Comparison of ENCODE assay signal across 7 cellular contexts in genomic region chr22:23787910-23788309, GRCh38. TPM values are rescaled to one million over a fixed set of nuclear protein-coding genes. Genes with fewer than 3 reads are reported as not detected.
DNase-seq lines count a peak whose midpoint lies in the region; TF ChIP-seq lines count a peak whose summit lies in the region.

No MANE protein-coding gene starts in this region.

- no peaks in the 10 kb centered on the region for H3K9me3 ChIP-seq in HUES48 (ENCODE audit: control insufficient read depth, insufficient read depth, low read length)
- no peaks in the 10 kb centered on the region for H3K9me3 ChIP-seq in stomach

- no peak for TF ChIP-seq EP300 in stomach (IDR thresholded peaks at IDR 0.05)

- H3K27me3 ChIP-seq in HUES48 (ENCODE audit: control insufficient read depth, insufficient read depth, low read length) (no peaks in the 10 kb centered on the region), stomach (no peaks in the 10 kb centered on the region)

- peak overlapping the region; percentile 89 for H3K4me3 Mint-ChIP-seq in activated T-helper 2 cell treated with anti-CD3 and anti-CD28 coated beads, Interferon-gamma antibody, Interleukin-2, Interleukin-4, amounts not matched to agents 10 μg/mL and 5 μg/mL and 100 μg/mL, durations not matched to agents 14 hours and 24 hours and 36 hours (ENCODE audit: low read depth)
- peak overlapping the region; percentile 86 to 95 (median 92) for H3K4me3 Mint-ChIP-seq in immature natural killer cell

- peaks cover 19% of the 10 kb centered on the region for H3K36me3 Mint-ChIP-seq in activated T-helper 2 cell treated with anti-CD3 and anti-CD28 coated beads, Interferon-gamma antibody, Interleukin-2, Interleukin-4, amounts not matched to agents 10 μg/mL and 5 μg/mL and 100 μg/mL, durations not matched to agents 14 hours and 24 hours and 36 hours (ENCODE audit: low read depth)
- H3K36me3 Mint-ChIP-seq in immature natural killer cell: peaks cover 0 to 3% (median 0%) of the 10 kb centered on the region in 3 donors

- H3K9me3 Mint-ChIP-seq in activated T-helper 2 cell treated with anti-CD3 and anti-CD28 coated beads, Interferon-gamma antibody, Interleukin-2, Interleukin-4, amounts not matched to agents 10 μg/mL and 5 μg/mL and 100 μg/mL, durations not matched to agents 14 hours and 24 hours and 36 hours: no peaks in the 10 kb centered on the region
- no peaks in the 10 kb centered on the region for H3K9me3 Mint-ChIP-seq in immature natural killer cell

- no peak for TF ChIP-seq CTCF in stomach (IDR thresholded peaks at IDR 0.05)

- H3K27me3 Mint-ChIP-seq in activated T-helper 2 cell treated with anti-CD3 and anti-CD28 coated beads, Interferon-gamma antibody, Interleukin-2, Interleukin-4, amounts not matched to agents 10 μg/mL and 5 μg/mL and 100 μg/mL, durations not matched to agents 14 hours and 24 hours and 36 hours (ENCODE audit: low read depth): no peaks in the 10 kb centered on the region
- no peaks in the 10 kb centered on the region for H3K27me3 Mint-ChIP-seq in immature natural killer cell (ENCODE audit: low read depth in 3 of 3)

- H3K4me3 ChIP-seq in HUES48 (ENCODE audit: low read depth, low read length): peak overlapping the region; percentile 88
- peak overlapping the region; percentile 61 to 96 (median 86) for H3K4me3 ChIP-seq in stomach

- peak overlapping the region; percentile 70; the same call in 1 of the 2 replicates for H3K9ac ChIP-seq in HUES48 (ENCODE audit: low read depth, low read length)

- 39 to 57% (median 44%) methylated on average over 3 of the region's 3 CpGs for WGBS in stomach, 5 donors

- no peak for DNase-seq in activated T-helper 2 cell treated with anti-CD3 and anti-CD28 coated beads, Interferon-gamma antibody, Interleukin-2, Interleukin-4, amounts not matched to agents 10 μg/mL and 5 μg/mL and 100 μg/mL, durations not matched to agents 14 hours and 24 hours and 36 hours (ENCODE audit: low spot score)
- no peak for DNase-seq in immature natural killer cell
- DNase-seq in stomach: no peak
- no peak for DNase-seq in activated effector memory CD4-positive, alpha-beta T cell treated with anti-CD3 and anti-CD28 coated beads, Interleukin-2, amount 50 U/mL, for 16 hours
- DNase-seq in NCI-H2227 treated with DMSO at 0.1 percent for 48 hours (lab: John Stamatoyannopoulos, UW): no peak
- no peak for DNase-seq in ecto neural progenitor cell (ENCODE audit: low spot score)

- H3K27ac ChIP-seq in HUES48 (ENCODE audit: low read depth, low read length): peak overlapping the region; percentile 100
- peak overlapping the region in 4 of 5 donors; percentile 99 to 100 (median 100) for H3K27ac ChIP-seq in stomach

- no peak for TF ChIP-seq POLR2A in stomach (IDR thresholded peaks at IDR 0.05)

- no peak overlapping the region for H3K27ac Mint-ChIP-seq in activated T-helper 2 cell treated with anti-CD3 and anti-CD28 coated beads, Interferon-gamma antibody, Interleukin-2, Interleukin-4, amounts not matched to agents 10 μg/mL and 5 μg/mL and 100 μg/mL, durations not matched to agents 14 hours and 24 hours and 36 hours
- H3K27ac Mint-ChIP-seq in immature natural killer cell: peak overlapping the region; percentile 78 to 94 (median 94)

- H3K36me3 ChIP-seq in HUES48 (ENCODE audit: control insufficient read depth, insufficient read depth, low read length): peaks cover 19% of the 10 kb centered on the region
- peaks cover 15 to 17% (median 16%) of the 10 kb centered on the region in 4 donors for H3K36me3 ChIP-seq in stomach

- H3K4me1 ChIP-seq in HUES48 (ENCODE audit: control insufficient read depth, insufficient read depth, low read length): peaks cover 18% of the 10 kb centered on the region
- peaks cover 32 to 73% (median 65%) of the 10 kb centered on the region in 4 donors for H3K4me1 ChIP-seq in stomach

- peaks cover 26% of the 10 kb centered on the region for H3K4me1 Mint-ChIP-seq in activated T-helper 2 cell treated with anti-CD3 and anti-CD28 coated beads, Interferon-gamma antibody, Interleukin-2, Interleukin-4, amounts not matched to agents 10 μg/mL and 5 μg/mL and 100 μg/mL, durations not matched to agents 14 hours and 24 hours and 36 hours (ENCODE audit: low read depth)
- H3K4me1 Mint-ChIP-seq in immature natural killer cell: peaks cover 48 to 59% of the 10 kb centered on the region in 2 donors

- intact Hi-C loops in activated T-helper 2 cell treated with anti-CD3 and anti-CD28 coated beads, Interferon-gamma antibody, Interleukin-2, Interleukin-4, amounts not matched to agents 10 μg/mL and 5 μg/mL and 100 μg/mL, durations not matched to agents 14 hours and 24 hours and 36 hours (cut with micrococcal nuclease): loop anchor here (2.0 to 5.0 kb wide), 4 partner anchors 19 to 107 kb away; partner anchors contain the start of genes DERL3 and MIF
- intact Hi-C loops in stomach (cut with DNase I; ENCODE audit: low total_unique reads): no loop called here

RNA-seq across cellular contexts. Expression of gene SMARCB1, which starts 1.1 kb away (rescaled TPM):
- 94.1 and 96.4 TPM in 2 replicates for total RNA-seq in activated T-helper 2 cell treated with anti-CD3 and anti-CD28 coated beads, Interferon-gamma antibody, Interleukin-2, Interleukin-4, amounts not matched to agents 10 μg/mL and 5 μg/mL and 100 μg/mL, durations not matched to agents 14 hours and 24 hours and 36 hours
- polyA plus RNA-seq in immature natural killer cell: 10 to 100 TPM; 28.5 to 49.5 (median 40.3) TPM
- total RNA-seq in stomach: 10 to 100 TPM; 13.4 to 74.6 (median 48.2) TPM
- 10 to 100 TPM; 34.0 to 44.4 (median 37.2) TPM for polyA plus RNA-seq in stomach

RNA-seq across cellular contexts. Expression of gene MMP11, which starts 15.3 kb away (rescaled TPM):
- 0.87 and 1.0 TPM in 2 replicates for total RNA-seq in activated T-helper 2 cell treated with anti-CD3 and anti-CD28 coated beads, Interferon-gamma antibody, Interleukin-2, Interleukin-4, amounts not matched to agents 10 μg/mL and 5 μg/mL and 100 μg/mL, durations not matched to agents 14 hours and 24 hours and 36 hours
- polyA plus RNA-seq in immature natural killer cell: 1 to 10 TPM in 2 of 3 donors, under 1 TPM in 1; 0.76 to 1.7 (median 1.2) TPM
- total RNA-seq in stomach: 10 to 100 TPM in 1 of 5 donors, 1 to 10 TPM in 2, not detected in 2; 2.3 to 54.2 (median 5.3) TPM
- 1 to 10 TPM in 2 of 3 donors, under 1 TPM in 1; 0.50 to 2.0 (median 2.0) TPM for polyA plus RNA-seq in stomach

RNA-seq across cellular contexts. Expression of gene CHCHD10, which starts 20.1 kb away (rescaled TPM):
- total RNA-seq in activated T-helper 2 cell treated with anti-CD3 and anti-CD28 coated beads, Interferon-gamma antibody, Interleukin-2, Interleukin-4, amounts not matched to agents 10 μg/mL and 5 μg/mL and 100 μg/mL, durations not matched to agents 14 hours and 24 hours and 36 hours: 108 and 111 TPM in 2 replicates
- polyA plus RNA-seq in immature natural killer cell: 1 to 10 TPM; 5.7 to 9.3 (median 8.1) TPM
- total RNA-seq in stomach: 100 to 1,000 TPM in 1 of 5 donors, 10 to 100 TPM in 2, 1 to 10 TPM in 2; 5.8 to 589 (median 43.2) TPM
- polyA plus RNA-seq in stomach: 100 to 1,000 TPM; 159 to 204 (median 168) TPM

RNA-seq across cellular contexts. Expression of gene C22orf15, which starts 25.1 kb away (rescaled TPM):
- total RNA-seq in activated T-helper 2 cell treated with anti-CD3 and anti-CD28 coated beads, Interferon-gamma antibody, Interleukin-2, Interleukin-4, amounts not matched to agents 10 μg/mL and 5 μg/mL and 100 μg/mL, durations not matched to agents 14 hours and 24 hours and 36 hours: 0.23 and 0.52 TPM in 2 replicates
- polyA plus RNA-seq in immature natural killer cell (1 to 10 TPM in 1 of 3 donors, not detected in 2; 1.1 TPM), stomach (under 1 TPM in 1 of 3 donors, not detected in 2; 0.05 TPM)
- total RNA-seq in stomach: not detected

RNA-seq across cellular contexts. Expression of gene VPREB3, which starts 33.7 kb away (rescaled TPM):
- total RNA-seq in activated T-helper 2 cell treated with anti-CD3 and anti-CD28 coated beads, Interferon-gamma antibody, Interleukin-2, Interleukin-4, amounts not matched to agents 10 μg/mL and 5 μg/mL and 100 μg/mL, durations not matched to agents 14 hours and 24 hours and 36 hours: 0.55 TPM in 1 of 2 replicates, not detected in the other
- polyA plus RNA-seq in immature natural killer cell: 1 to 10 TPM in 1 of 3 donors, not detected in 2; 1.3 TPM
- total RNA-seq in stomach: not detected
- 1 to 10 TPM; 1.1 to 8.7 (median 7.8) TPM for polyA plus RNA-seq in stomach
